In the genomic region with DNA sequence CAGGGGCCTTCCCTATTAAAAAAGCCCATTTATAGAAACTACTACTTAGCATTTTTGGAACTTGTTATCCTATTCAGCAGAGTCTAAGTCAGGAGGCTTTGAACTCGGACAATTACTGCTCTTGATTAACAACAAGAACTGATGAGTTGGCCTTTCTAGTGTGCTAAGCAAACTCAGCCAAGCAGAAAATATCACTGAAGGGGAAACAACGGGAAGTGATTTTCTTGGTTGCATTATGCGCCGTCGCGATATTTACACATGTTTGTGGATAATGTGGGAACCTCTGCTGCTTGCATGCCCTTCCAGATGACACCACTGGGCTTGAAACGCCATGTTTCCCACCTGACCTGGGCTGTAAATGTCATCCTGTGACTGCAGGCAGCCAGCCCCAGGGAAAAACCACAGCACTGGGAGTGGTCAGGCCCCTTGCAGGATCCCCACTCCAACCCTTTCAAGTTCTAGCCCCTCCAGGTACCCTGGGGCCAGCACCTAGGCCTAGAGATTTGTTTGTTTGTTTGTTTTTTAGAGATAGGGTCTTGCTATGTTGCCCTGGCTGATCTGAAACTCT, we compare ENCODE assay signal across 30 cellular contexts.
DNase-seq lines count a peak whose midpoint lies in the region; ATAC-seq and TF ChIP-seq lines count a peak whose summit lies in the region.
"Had no signal": no experiment of that assay in that cellular context is flagged by ENCODE, and none has a peak within 500 bp of the region (broad histone marks: within the 10 kb centered on the region; RNA-seq: fewer than 3 reads in every experiment).

No MANE protein-coding gene starts in this region.

- no peak overlapping the region for H2AFZ ChIP-seq in SK-N-SH (ENCODE audit: low read depth)
- H2AFZ ChIP-seq: hepatocyte had no signal

- H3K27ac ChIP-seq in SK-N-MC: peak overlapping the region; percentile 58
- H3K27ac ChIP-seq in sigmoid colon: no peak overlapping the region
- H3K27ac ChIP-seq in effector memory CD4-positive, alpha-beta T cell (ENCODE audit: insufficient read depth, low read length, poor library complexity, severe bottlenecking): no peak overlapping the region
- H3K27ac ChIP-seq in SK-N-SH (ENCODE audit: low read depth in 2 of 2, low read length in 1 of 2): no peak overlapping the region
- H3K27ac ChIP-seq in coronary artery: no peak overlapping the region
- H3K27ac ChIP-seq: breast epithelium, hepatocyte, neutrophil, prostate gland, tibial nerve had no signal

- peaks cover 1% of the 10 kb centered on the region for H3K27me3 Mint-ChIP-seq in memory B cell
- H3K27me3 Mint-ChIP-seq: activated CD4-positive, alpha-beta T cell treated with anti-CD3 and anti-CD28 coated beads for 36 hours; activated CD8-positive, alpha-beta T cell treated with anti-CD3 and anti-CD28 coated beads for 36 hours; activated naive CD8-positive, alpha-beta T cell had no signal

- CTCF ChIA-PET in SK-N-SH (lab: Yijun Ruan, JAX): interaction anchor here (1.0 kb wide), 2 partner anchors 9 to 11 kb away, joined by 3 read pairs; no protein-coding TSS in a partner anchor

- H4K20me1 ChIP-seq in SK-N-SH (ENCODE audit: insufficient read depth): no peaks in the 10 kb centered on the region

- H3K36me3 Mint-ChIP-seq in memory B cell: no peaks in the 10 kb centered on the region
- H3K36me3 Mint-ChIP-seq: activated naive CD8-positive, alpha-beta T cell; CD8-positive, alpha-beta memory T cell had no signal

- peak overlapping the region; percentile 14; the same call in 1 of the 2 replicates for H3K4me3 ChIP-seq in SK-N-MC
- H3K4me3 ChIP-seq in sigmoid colon: no peak overlapping the region
- H3K4me3 ChIP-seq in effector memory CD4-positive, alpha-beta T cell (ENCODE audit: insufficient read depth, low read depth, low read length, poor library complexity, severe bottlenecking): no peak overlapping the region
- no peak overlapping the region for H3K4me3 ChIP-seq in SK-N-SH (ENCODE audit: low read depth in 2 of 2, low read length in 1 of 2)
- H3K4me3 ChIP-seq in coronary artery: no peak overlapping the region
- H3K4me3 ChIP-seq: breast epithelium, hepatocyte, prostate gland, tibial nerve had no signal

- POLR2A ChIA-PET in SK-N-SH (lab: Yijun Ruan, JAX): no interaction called here

- H3K27me3 ChIP-seq in sigmoid colon (no peaks in the 10 kb centered on the region), SK-N-SH (ENCODE audit: insufficient read depth) (peaks cover 27% of the 10 kb centered on the region; the same call in 1 of the 2 replicates)
- H3K27me3 ChIP-seq in effector memory CD4-positive, alpha-beta T cell (replicated peaks; ENCODE audit: control insufficient read depth, insufficient read depth, low read length, poor library complexity, severe bottlenecking): no peaks in the 10 kb centered on the region
- H3K27me3 ChIP-seq: hepatocyte had no signal

- TF ChIP-seq EP300 in sigmoid colon (IDR thresholded peaks at IDR 0.05) (no peak), SK-N-SH (IDR thresholded peaks at IDR 0.05; ENCODE audit: borderline replicate concordance in 1 of 2, low read depth in 1 of 2, low read length in 1 of 2) (no peak)

- no peak for ATAC-seq in left ventricle myocardium superior
- ATAC-seq in memory B cell (ENCODE audit: low read depth): peak; percentile 56
- ATAC-seq: activated CD4-positive, alpha-beta T cell treated with anti-CD3 and anti-CD28 coated beads for 36 hours; activated CD8-positive, alpha-beta T cell treated with anti-CD3 and anti-CD28 coated beads for 36 hours; HCT116; HepG2; left colon; PC-3 had no signal

- no peak for TF ChIP-seq CTCF in sigmoid colon (IDR thresholded peaks at IDR 0.05)
- TF ChIP-seq CTCF in SK-N-SH (IDR thresholded peaks at IDR 0.05): no peak
- TF ChIP-seq CTCF in coronary artery (IDR thresholded peaks at IDR 0.05): no peak

- TF ChIP-seq RAD21 in SK-N-SH (IDR thresholded peaks at IDR 0.05; ENCODE audit: low read length): no peak

- no peaks in the 10 kb centered on the region for H3K9me2 ChIP-seq in SK-N-SH

- intact Hi-C loops in cardiac septum (cut with DNase I): no loop called here
- intact Hi-C loops in left ventricle myocardium superior (cut with micrococcal nuclease): no loop called here
- intact Hi-C loops in sigmoid colon (cut with DNase I): no loop called here

- WGBS in sigmoid colon, 2 donors: 80 to 91% methylated on average over 7 of the region's 7 CpGs
- 74% methylated on average over 7 of the region's 7 CpGs for WGBS in SK-N-SH (ENCODE audit: low lambda C conversion rate)

- H3K9me3 Mint-ChIP-seq in memory B cell: no peaks in the 10 kb centered on the region
- H3K9me3 Mint-ChIP-seq: activated CD8-positive, alpha-beta T cell treated with anti-CD3 and anti-CD28 coated beads for 36 hours; CD8-positive, alpha-beta memory T cell had no signal

- H3K36me3 ChIP-seq in SK-N-MC (ENCODE audit: insufficient read depth, low read length) (no peaks in the 10 kb centered on the region), sigmoid colon (no peaks in the 10 kb centered on the region), SK-N-SH (replicated peaks in 1 of 2; ENCODE audit: control insufficient read depth in 1 of 2, insufficient read depth in 2 of 2, low read length in 1 of 2) (no peaks in the 10 kb centered on the region)
- H3K36me3 ChIP-seq in effector memory CD4-positive, alpha-beta T cell (ENCODE audit: control insufficient read depth, insufficient read depth, low read length): no peaks in the 10 kb centered on the region
- H3K36me3 ChIP-seq: breast epithelium, neutrophil, prostate gland, tibial nerve had no signal

- no peak for TF ChIP-seq POLR2A in sigmoid colon (IDR thresholded peaks at IDR 0.05)

- no peaks in the 10 kb centered on the region for H3F3A ChIP-seq in SK-N-SH (replicated peaks; ENCODE audit: insufficient read depth)

- DNase-seq in cardiac septum (ENCODE audit: low spot score) (peak; percentile 67), left ventricle myocardium superior (no peak), SK-N-MC (ENCODE audit: low read depth, low spot score) (peak; percentile 10), memory B cell (ENCODE audit: low spot score in 2 of 2) (no peak), sigmoid colon (peak; percentile 28), SK-N-SH (no peak), coronary artery (ENCODE audit: low spot score) (no peak)
- no peak for DNase-seq in effector memory CD4-positive, alpha-beta T cell
- DNase-seq: activated CD4-positive, alpha-beta T cell treated with anti-CD3 and anti-CD28 coated beads for 36 hours; activated CD8-positive, alpha-beta T cell treated with anti-CD3 and anti-CD28 coated beads for 36 hours; AML-193; CD8-positive, alpha-beta memory T cell; Kasumi-1; left colon; mesendoderm; NCI-H1694; NCI-H2171 treated with DMSO at 0.1 percent for 48 hours; NCI-H524; PC-3; SHP77; stimulated activated CD4-positive, alpha-beta T cell treated with anti-CD3 and anti-CD28 coated beads, Interleukin-15, amount 100 ng/mL, for 24 hours; stimulated activated CD4-positive, alpha-beta T cell treated with anti-CD3 and anti-CD28 coated beads, Interleukin-4, amount 100 ng/mL, for 4 hours had no signal

- no peak overlapping the region for H3K27ac Mint-ChIP-seq in memory B cell
- H3K27ac Mint-ChIP-seq: activated CD4-positive, alpha-beta T cell treated with anti-CD3 and anti-CD28 coated beads for 36 hours; activated CD8-positive, alpha-beta T cell treated with anti-CD3 and anti-CD28 coated beads for 36 hours; activated naive CD8-positive, alpha-beta T cell; CD8-positive, alpha-beta memory T cell had no signal

- H3K9ac ChIP-seq in SK-N-MC (ENCODE audit: insufficient read length): no peak overlapping the region
- H3K9ac ChIP-seq in SK-N-SH: no peak overlapping the region

- H3K4me1 Mint-ChIP-seq in memory B cell: peaks cover 20% of the 10 kb centered on the region
- H3K4me1 Mint-ChIP-seq: activated CD4-positive, alpha-beta T cell treated with anti-CD3 and anti-CD28 coated beads for 36 hours; CD8-positive, alpha-beta memory T cell had no signal

- H3K4me1 ChIP-seq in sigmoid colon (no peaks in the 10 kb centered on the region), SK-N-SH (ENCODE audit: control insufficient read depth in 1 of 2, insufficient read depth in 2 of 2, low read depth in 1 of 2, low read length in 1 of 2) (no peaks in the 10 kb centered on the region; a peak in 1 of 4 replicates)
- H3K4me1 ChIP-seq in effector memory CD4-positive, alpha-beta T cell (ENCODE audit: control insufficient read depth, insufficient read depth, low read length, poor library complexity, severe bottlenecking): no peaks in the 10 kb centered on the region
- H3K4me1 ChIP-seq: breast epithelium, prostate gland, tibial nerve had no signal

- H3K4me2 ChIP-seq in SK-N-SH: no peak overlapping the region
- H3K4me2 ChIP-seq: hepatocyte had no signal

- H3K4me3 Mint-ChIP-seq in memory B cell: no peak overlapping the region
- H3K4me3 Mint-ChIP-seq: activated CD4-positive, alpha-beta T cell treated with anti-CD3 and anti-CD28 coated beads for 36 hours; activated CD8-positive, alpha-beta T cell treated with anti-CD3 and anti-CD28 coated beads for 36 hours; activated naive CD8-positive, alpha-beta T cell; CD8-positive, alpha-beta memory T cell had no signal

- H3K79me2 ChIP-seq in SK-N-SH (ENCODE audit: insufficient read depth): no peaks in the 10 kb centered on the region
- H3K79me2 ChIP-seq: hepatocyte had no signal

- H3K9me3 ChIP-seq in SK-N-MC (ENCODE audit: low read depth, low read length) (no peaks in the 10 kb centered on the region), sigmoid colon (no peaks in the 10 kb centered on the region), SK-N-SH (no peaks in the 10 kb centered on the region)
- no peaks in the 10 kb centered on the region for H3K9me3 ChIP-seq in effector memory CD4-positive, alpha-beta T cell (ENCODE audit: control insufficient read depth, low read length)
- H3K9me3 ChIP-seq: breast epithelium, neutrophil, prostate gland, tibial nerve had no signal

TF ChIP-seq in SK-N-SH, 30 proteins besides CTCF, POLR2A, EP300 and RAD21 (continues in another document):
- TF ChIP-seq EZH2phosphoT487 (IDR thresholded peaks at IDR 0.05; ENCODE audit: borderline replicate concordance, low read depth) (no peak), GATA2 (CRISPR knock-in tag; IDR thresholded peaks at IDR 0.05) (no peak), POLR2AphosphoS5 (IDR thresholded peaks at IDR 0.05; ENCODE audit: low read depth, low read length) (no peak), RXRA (IDR thresholded peaks at IDR 0.05; ENCODE audit: borderline replicate concordance, low read depth) (no peak), SIN3A (IDR thresholded peaks at IDR 0.05; ENCODE audit: borderline replicate concordance, low read depth, low read length) (no peak), MEF2A (IDR thresholded peaks at IDR 0.05; ENCODE audit: borderline replicate concordance, low read depth) (no peak)
- TF ChIP-seq, protein P1, sequence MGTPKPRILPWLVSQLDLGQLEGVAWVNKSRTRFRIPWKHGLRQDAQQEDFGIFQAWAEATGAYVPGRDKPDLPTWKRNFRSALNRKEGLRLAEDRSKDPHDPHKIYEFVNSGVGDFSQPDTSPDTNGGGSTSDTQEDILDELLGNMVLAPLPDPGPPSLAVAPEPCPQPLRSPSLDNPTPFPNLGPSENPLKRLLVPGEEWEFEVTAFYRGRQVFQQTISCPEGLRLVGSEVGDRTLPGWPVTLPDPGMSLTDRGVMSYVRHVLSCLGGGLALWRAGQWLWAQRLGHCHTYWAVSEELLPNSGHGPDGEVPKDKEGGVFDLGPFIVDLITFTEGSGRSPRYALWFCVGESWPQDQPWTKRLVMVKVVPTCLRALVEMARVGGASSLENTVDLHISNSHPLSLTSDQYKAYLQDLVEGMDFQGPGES (IDR thresholded peaks at IDR 0.05; ENCODE audit: low read depth, low read length): no peak

Comparison
In these comparisons a context has a peak if more than half of its experiments do, and no peak if none do; other contexts are left out.
1. DNase-seq: peak in cardiac septum (single experiment), SK-N-MC (single experiment) and sigmoid colon (single experiment); none in left ventricle myocardium superior (single experiment), memory B cell (0 of 2), effector memory CD4-positive, alpha-beta T cell (0 of 3), SK-N-SH (single experiment) and coronary artery (single experiment).